Comparison of ENCODE assay signal across 20 cellular contexts in the genomic region with DNA sequence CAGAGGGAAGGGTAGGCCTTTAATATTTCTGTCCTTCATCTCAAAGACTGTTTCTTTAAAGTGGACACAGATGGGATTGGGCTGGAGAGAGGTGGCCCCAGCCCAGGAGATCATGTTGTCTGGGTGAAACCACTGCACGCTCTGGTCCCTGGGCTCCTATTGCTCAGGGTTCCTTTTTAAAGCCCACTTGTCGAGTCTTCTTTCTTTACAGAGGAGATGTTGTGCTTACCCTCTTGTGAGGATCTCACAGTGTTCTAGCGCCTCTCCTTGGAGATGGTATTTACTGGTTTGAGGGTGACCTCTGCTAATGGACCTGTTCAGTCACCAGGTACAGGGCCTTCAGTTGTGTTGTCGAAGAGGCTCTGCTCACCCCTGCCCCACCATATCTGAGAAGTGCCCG.
"Had no signal": no experiment of that assay in that cellular context is flagged by ENCODE, and none has a peak within 500 bp of the region (broad histone marks: within the 10 kb centered on the region; RNA-seq: fewer than 3 reads in every experiment).

No MANE protein-coding gene starts in this region.

- H3K27ac ChIP-seq: left lung, parathyroid adenoma, prostate gland, spleen, testis had no signal

- DNase-seq: cerebellar nuclear complex; dermis blood vessel endothelial cell; glutamatergic neuron; islet precursor cell; left lung; mesenchymal stem cell; naive B cell; spleen; stimulated activated CD4-positive, alpha-beta T cell treated with anti-CD3 and anti-CD28 coated beads, Interleukin-15, amount 100 ng/mL, for 24 hours; stimulated activated CD4-positive, alpha-beta T cell treated with anti-CD3 and anti-CD28 coated beads, Interleukin-1b, Interleukin-23, amount 100 ng/mL, for 48 hours; stimulated activated CD4-positive, alpha-beta T cell treated with anti-CD3 and anti-CD28 coated beads, Interleukin-4, amount 100 ng/mL, for 24 hours; stimulated activated naive B cell treated with anti-CD40 and anti-IgM and Interleukin-4, amounts not matched to agents 10 μg/mL and 1 μg/mL and 100 μg/mL, for 72 hours; stimulated activated naive CD8-positive, alpha-beta T cell treated with anti-CD3 and anti-CD28 coated beads, Interleukin-15, amount 100 ng/mL, for 72 hours; testis; trophoblast cell had no signal

- FAIRE-seq: colon, frontal cortex had no signal

- H3K9me3 ChIP-seq: prostate gland, testis had no signal

- H3K36me3 ChIP-seq: left lung, prostate gland, spleen had no signal

- H3K27me3 ChIP-seq: left lung, spleen, testis had no signal

- H3K4me3 ChIP-seq: left lung, lung, prostate gland, spleen, testis had no signal

- H3K9ac ChIP-seq: parathyroid adenoma had no signal

- ATAC-seq: stimulated activated naive B cell treated with anti-CD40 and anti-IgM and Interleukin-4, amounts not matched to agents 10 μg/mL and 1 μg/mL and 100 μg/mL, for 72 hours; stimulated activated naive CD8-positive, alpha-beta T cell treated with anti-CD3 and anti-CD28 coated beads, Interleukin-15, amount 100 ng/mL, for 72 hours had no signal

- H3K4me1 ChIP-seq: left lung, parathyroid adenoma, prostate gland, testis had no signal
